8 cellular contexts compared by ENCODE assay signal in the genomic region with DNA sequence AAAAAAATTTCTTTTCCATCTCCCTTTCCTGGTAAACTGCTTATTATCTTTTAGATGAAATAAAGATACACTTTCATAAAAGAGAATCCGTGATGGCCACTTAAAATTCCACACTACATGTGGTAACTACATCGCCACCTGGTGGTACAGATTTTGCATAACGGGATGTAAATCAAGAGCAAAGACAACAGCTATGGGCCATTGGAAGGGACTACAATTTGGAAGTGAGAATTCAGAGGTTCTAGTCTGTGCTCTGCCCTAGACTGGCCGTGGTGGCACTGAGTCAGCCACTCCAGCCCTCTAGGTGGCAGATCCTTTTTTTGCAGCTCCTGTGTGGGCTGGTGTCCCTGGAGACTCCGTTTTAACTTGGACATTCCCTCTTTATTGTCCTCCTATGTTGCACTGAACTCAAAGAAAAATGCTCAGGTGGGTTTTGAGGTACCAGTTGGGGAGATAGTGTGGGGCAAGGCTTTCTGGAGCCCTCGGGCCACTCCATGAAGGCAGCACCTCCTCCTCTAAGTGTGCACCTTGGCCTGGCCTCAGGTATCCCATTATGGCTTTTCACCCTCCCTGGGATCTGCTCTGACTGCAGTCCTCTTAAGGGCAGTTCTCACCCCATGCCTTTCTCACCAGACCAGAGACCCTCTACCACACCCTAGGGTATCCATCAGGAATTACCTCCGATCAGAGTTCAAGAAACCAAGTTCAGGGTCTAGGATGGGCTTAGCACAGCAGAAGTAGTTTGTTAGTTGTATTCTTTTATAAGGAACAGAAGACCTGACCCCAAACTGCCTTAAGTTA. TPM values are rescaled to one million over a fixed set of nuclear protein-coding genes. Genes with fewer than 3 reads are reported as not detected.
A peak's percentile ranks its signal among the peaks of the same experiment; 100 is the strongest.
DNase-seq lines count a peak whose midpoint lies in the region; ATAC-seq, FAIRE-seq and TF ChIP-seq lines count a peak whose summit lies in the region.

No MANE protein-coding gene starts in this region.

- TF ChIP-seq POLR2A in GM12892 (IDR thresholded peaks at IDR 0.05; ENCODE audit: low read depth, low read length) (no peak), gastroesophageal sphincter (IDR thresholded peaks at IDR 0.05) (no peak)

- ATAC-seq in RWPE2 (ENCODE audit: low read depth) (peak; percentile 46; the same call in 2 of the 3 replicates), gastroesophageal sphincter (peak; percentile 35), GM18519 (IDR thresholded peaks at IDR 0.05; ENCODE audit: low FRiP score, unreplicated experiment) (no peak)

- no peak overlapping the region for H3K4me2 ChIP-seq in parathyroid adenoma (ENCODE audit: low read length)

- peaks cover 15% of the 10 kb centered on the region for H3K79me2 ChIP-seq in parathyroid adenoma

- peak; percentile 84 for FAIRE-seq in GM12892 (lab: Jason Lieb, UNC)

- peak; percentile 83 for TF ChIP-seq CTCF in 22Rv1 (IDR thresholded peaks at IDR 0.05)
- TF ChIP-seq CTCF in RWPE2 (IDR thresholded peaks at IDR 0.05; ENCODE audit: poor library complexity, severe bottlenecking) = peak; percentile 84
- TF ChIP-seq CTCF in gastroesophageal sphincter (IDR thresholded peaks at IDR 0.05) = peak; percentile 74 to 88 (median 83)
- TF ChIP-seq CTCF in parathyroid adenoma (IDR thresholded peaks at IDR 0.05) = peak; percentile 81

- H3K4me3 ChIP-seq in RWPE2 (ENCODE audit: severe bottlenecking) (no peak overlapping the region), gastroesophageal sphincter (no peak overlapping the region), parathyroid adenoma (ENCODE audit: low read depth, low read length) (no peak overlapping the region)

- H3K27me3 ChIP-seq in RWPE2 (ENCODE audit: insufficient read depth, poor library complexity, severe bottlenecking) (no peaks in the 10 kb centered on the region), gastroesophageal sphincter (no peaks in the 10 kb centered on the region), parathyroid adenoma (ENCODE audit: control insufficient read depth, insufficient read depth, low read length) (no peaks in the 10 kb centered on the region)

- H2AFZ ChIP-seq in parathyroid adenoma = no peak overlapping the region

- no peak overlapping the region for H3K27ac ChIP-seq in 22Rv1
- H3K27ac ChIP-seq in RWPE2 (ENCODE audit: poor library complexity, severe bottlenecking) = no peak overlapping the region
- no peak overlapping the region for H3K27ac ChIP-seq in gastroesophageal sphincter
- H3K27ac ChIP-seq in parathyroid adenoma = no peak overlapping the region

- H3K36me3 ChIP-seq in RWPE2 (ENCODE audit: low read depth) = no peaks in the 10 kb centered on the region
- no peaks in the 10 kb centered on the region for H3K36me3 ChIP-seq in gastroesophageal sphincter
- H3K36me3 ChIP-seq in parathyroid adenoma (ENCODE audit: control insufficient read depth, insufficient read depth, low read length) = no peaks in the 10 kb centered on the region

- H3K9ac ChIP-seq in parathyroid adenoma = no peak overlapping the region

- no peaks in the 10 kb centered on the region for H3K4me1 ChIP-seq in RWPE2 (ENCODE audit: insufficient read depth, poor library complexity, severe bottlenecking)
- no peaks in the 10 kb centered on the region for H3K4me1 ChIP-seq in gastroesophageal sphincter
- H3K4me1 ChIP-seq in parathyroid adenoma = peaks cover 2% of the 10 kb centered on the region

- DNase-seq in GM12892 (ENCODE audit: insufficient read length) = no peak
- DNase-seq in M059J (ENCODE audit: low read depth) = peak; percentile 79
- no peak for DNase-seq in RWPE2 (ENCODE audit: low spot score)
- peak; percentile 13 for DNase-seq in activated effector memory CD4-positive, alpha-beta T cell treated with Interleukin-2 at 50 U/mL for 16 hours

- TF ChIP-seq EP300 in gastroesophageal sphincter (IDR thresholded peaks at IDR 0.05) = no peak

- 33 to 38% methylated on average over 6 of the region's 7 CpGs for WGBS in gastroesophageal sphincter (ENCODE audit: low coverage in 1 of 2), 2 donors

- H3K9me3 ChIP-seq in RWPE2 (ENCODE audit: severe bottlenecking) (no peaks in the 10 kb centered on the region), gastroesophageal sphincter (no peaks in the 10 kb centered on the region), parathyroid adenoma (ENCODE audit: control insufficient read depth, low read length) (no peaks in the 10 kb centered on the region)

RNA-seq across cellular contexts. Expression of a gene that starts 54.9 kb away (rescaled TPM):
- not detected for polyA plus RNA-seq in GM12892 (2012; ENCODE audit: missing spikeins)
- 0.02 TPM in 1 of 2 replicates, not detected in the other for total RNA-seq in M059J (2014; rRNA removed; shearing (Covaris generic))
- total RNA-seq in gastroesophageal sphincter = 1 to 10 TPM in 3 of 4 donors, under 1 TPM in 1; 0.22 to 3.4 (median 1.2) TPM

Comparison
In these comparisons a context has a peak if more than half of its experiments do, and no peak if none do; other contexts are left out.
1. DNase-seq: peak in M059J (single experiment) and activated effector memory CD4-positive, alpha-beta T cell treated with Interleukin-2 at 50 U/mL for 16 hours (single experiment); none in GM12892 (single experiment) and RWPE2 (single experiment).
2. Peak in every context shown above with its lines, with median percentiles within 50 percentile points of each other: CTCF ChIP-seq.